Comparison of ENCODE assay signal across 13 cellular contexts in genomic region chr4:104719539-104720230, GRCh38.
A peak's percentile ranks its signal among the peaks of the same experiment; 100 is the strongest.
DNase-seq lines count a peak whose midpoint lies in the region; ATAC-seq and TF ChIP-seq lines count a peak whose summit lies in the region.
"Had no signal": no experiment of that assay in that cellular context is flagged by ENCODE, and none has a peak within 500 bp of the region (broad histone marks: within the 10 kb centered on the region; RNA-seq: fewer than 3 reads in every experiment).

No MANE protein-coding gene starts in this region.

- peak; percentile 99 for ATAC-seq in GM18502 (IDR thresholded peaks at IDR 0.05; ENCODE audit: poor library complexity, unreplicated experiment)
- peak; percentile 95 for ATAC-seq in GM19463 (IDR thresholded peaks at IDR 0.05; ENCODE audit: unreplicated experiment)
- peak; percentile 96 for ATAC-seq in HG02840 (IDR thresholded peaks at IDR 0.05; ENCODE audit: low FRiP score, unreplicated experiment)
- ATAC-seq in HG03432 (IDR thresholded peaks at IDR 0.05; ENCODE audit: unreplicated experiment), result peak; percentile 98
- no peak for ATAC-seq in left cardiac atrium

- H3K27ac Mint-ChIP-seq in CD14-positive monocyte, result no peak overlapping the region

- H3K27me3 Mint-ChIP-seq in CD14-positive monocyte (ENCODE audit: low read depth in 3 of 3), result peaks cover 0 to 4% (median 0%) of the 10 kb centered on the region in 3 donors

- H3K4me3 ChIP-seq in foreskin fibroblast (ENCODE audit: low read depth in 1 of 2, low read length in 2 of 2), result no peak overlapping the region
- H3K4me3 ChIP-seq: hepatocyte had no signal

- intact Hi-C loops in left cardiac atrium (cut with DNase I), result no loop called here
- intact Hi-C loops in CD14-positive monocyte (cut with micrococcal nuclease), result no loop called here

- no peak for TF ChIP-seq CTCF in CD14-positive monocyte (IDR thresholded peaks at IDR 0.05)
- TF ChIP-seq CTCF in foreskin fibroblast (IDR thresholded peaks at IDR 0.05; ENCODE audit: low read depth, low read length), result no peak

- H3K36me3 Mint-ChIP-seq in CD14-positive monocyte, result no peaks in the 10 kb centered on the region

- H3K4me3 Mint-ChIP-seq in CD14-positive monocyte, result no peak overlapping the region

- H3K4me1 Mint-ChIP-seq in CD14-positive monocyte, result no peaks in the 10 kb centered on the region

- DNase-seq in left cardiac atrium (no peak), CD14-positive monocyte (ENCODE audit: low spot score) (no peak), foreskin fibroblast (no peak), RKO (ENCODE audit: low spot score) (no peak)
- DNase-seq: activated gamma-delta T cell, DMS53, NCI-H2029 treated with DMSO at 0.1 percent for 48 hours, SW 1271 had no signal

- peaks cover 0 to 1% (median 0%) of the 10 kb centered on the region in 7 donors for H3K9me3 Mint-ChIP-seq in CD14-positive monocyte

Comparison
In these comparisons a context has a peak if more than half of its experiments do, and no peak if none do; other contexts are left out.
1. ATAC-seq: peak in GM18502 (single experiment), GM19463 (single experiment), HG02840 (single experiment) and HG03432 (single experiment); none in left cardiac atrium (0 of 2).